ENCODE assay signal across 14 cellular contexts in the genomic region with DNA sequence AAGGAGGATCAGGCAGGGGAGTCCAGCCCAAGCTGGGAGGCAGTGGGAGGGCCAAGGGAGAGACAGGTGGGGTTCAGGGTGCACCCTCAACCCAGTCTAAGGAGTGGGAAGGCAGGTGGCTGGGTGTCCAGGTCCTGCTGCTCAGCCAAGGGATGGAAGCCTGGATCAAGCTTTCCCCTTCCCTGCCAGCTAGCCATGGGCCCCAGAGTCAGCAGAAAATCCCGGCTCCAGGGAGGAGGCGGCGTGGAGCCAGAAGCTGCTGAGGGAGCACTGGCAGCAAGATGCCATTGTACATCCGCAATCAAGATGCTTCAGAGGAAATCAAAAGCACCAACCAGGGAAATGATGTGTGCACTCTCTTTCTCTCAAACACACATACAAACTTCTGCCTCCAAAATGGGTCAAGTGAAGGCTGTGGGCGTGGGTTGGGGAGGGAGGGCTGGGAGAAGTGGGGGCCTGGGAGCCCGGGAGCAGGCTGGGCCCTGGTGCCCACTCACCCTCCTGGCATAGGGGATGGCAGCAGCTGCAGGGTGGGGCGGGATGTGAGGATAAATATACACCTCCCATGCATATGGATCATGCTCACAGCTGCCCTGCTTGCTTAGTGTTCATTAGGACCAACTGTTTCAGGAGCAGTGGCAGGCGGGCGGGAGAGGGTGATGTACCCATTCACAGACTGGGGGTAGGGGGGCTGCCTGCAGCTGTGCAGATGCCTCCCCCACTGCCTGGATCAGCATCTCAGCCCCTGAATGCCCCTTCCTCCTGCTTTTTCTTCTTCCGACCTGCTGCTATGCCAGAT. TPM values are rescaled to one million over a fixed set of nuclear protein-coding genes. Genes with fewer than 3 reads are reported as not detected.
A peak's percentile ranks its signal among the peaks of the same experiment; 100 is the strongest.
DNase-seq lines count a peak whose midpoint lies in the region; ATAC-seq and TF ChIP-seq lines count a peak whose summit lies in the region.
"Had no signal": no experiment of that assay in that cellular context is flagged by ENCODE, and none has a peak within 500 bp of the region (broad histone marks: within the 10 kb centered on the region; RNA-seq: fewer than 3 reads in every experiment).

No MANE protein-coding gene starts in this region.

- peaks cover 27% of the 10 kb centered on the region for H3F3A ChIP-seq in neural progenitor cell (ENCODE audit: low read depth)

- H3K36me3 Mint-ChIP-seq in neural progenitor cell (no peaks in the 10 kb centered on the region), type B pancreatic cell (no peaks in the 10 kb centered on the region)

- H3K4me3 ChIP-seq in left ventricle myocardium inferior = no peak overlapping the region
- H3K4me3 ChIP-seq in neural progenitor cell = no peak overlapping the region
- no peak overlapping the region for H3K4me3 ChIP-seq in uterus
- no peak overlapping the region for H3K4me3 ChIP-seq in MG63

- H3K4me1 Mint-ChIP-seq in neural progenitor cell (peaks cover 53% of the 10 kb centered on the region), type B pancreatic cell (ENCODE audit: unreplicated experiment) (peaks cover 22% of the 10 kb centered on the region)

- H3K9me3 Mint-ChIP-seq in neural progenitor cell (no peaks in the 10 kb centered on the region), type B pancreatic cell (no peaks in the 10 kb centered on the region)

- peaks cover 12% of the 10 kb centered on the region for H4K20me1 ChIP-seq in neural progenitor cell (ENCODE audit: low read depth)

- H3K79me2 ChIP-seq in neural progenitor cell (ENCODE audit: low read depth) = no peaks in the 10 kb centered on the region

- no peak for DNase-seq in left ventricle myocardium inferior
- DNase-seq in left ventricle myocardium superior = no peak
- no peak for DNase-seq in neural progenitor cell (ENCODE audit: low spot score)
- DNase-seq in type B pancreatic cell (ENCODE audit: extremely low spot score, unreplicated experiment) = no peak
- DNase-seq in uterus = no peak
- DNase-seq in MG63 = no peak
- DNase-seq in RKO (ENCODE audit: low spot score) = no peak
- DNase-seq: activated CD4-positive, alpha-beta T cell treated with anti-CD3 and anti-CD28 coated beads, Interleukin-2, amount 50 U/mL, for 1 hour; AML-193; effector CD8-positive, alpha-beta T cell; KG1; NCI-H2081 treated with DMSO at 0.1 percent for 48 hours; T-helper 1 cell had no signal

- H3K36me3 ChIP-seq in left ventricle myocardium inferior (no peaks in the 10 kb centered on the region), neural progenitor cell (no peaks in the 10 kb centered on the region), uterus (no peaks in the 10 kb centered on the region), MG63 (no peaks in the 10 kb centered on the region)

- H3K27ac ChIP-seq in left ventricle myocardium inferior (replicated peaks) (peak overlapping the region; percentile 89), cingulate gyrus (ENCODE audit: low read depth, low read length) (peak overlapping the region; percentile 87), neural progenitor cell (no peak overlapping the region), uterus (no peak overlapping the region)

- TF ChIP-seq CTCF in left ventricle myocardium inferior (IDR thresholded peaks at IDR 0.05; ENCODE audit: borderline replicate concordance) = no peak
- TF ChIP-seq CTCF in neural progenitor cell (IDR thresholded peaks at IDR 0.05) = no peak
- TF ChIP-seq CTCF in type B pancreatic cell (conservative IDR thresholded peaks at IDR 0.05) = no peak
- no peak for TF ChIP-seq CTCF in uterus (IDR thresholded peaks at IDR 0.05)

- peak overlapping the region; percentile 27 for H3K4me2 ChIP-seq in neural progenitor cell

- ATAC-seq in left ventricle myocardium superior = no peak

- H3K4me3 Mint-ChIP-seq in neural progenitor cell (peak overlapping the region; percentile 27), type B pancreatic cell (no peak overlapping the region)

- H3K27me3 ChIP-seq in left ventricle myocardium inferior (ENCODE audit: low read depth) = no peaks in the 10 kb centered on the region
- no peaks in the 10 kb centered on the region for H3K27me3 ChIP-seq in neural progenitor cell
- H3K27me3 ChIP-seq in uterus = no peaks in the 10 kb centered on the region
- H3K27me3 ChIP-seq in MG63 = no peaks in the 10 kb centered on the region

- H3K27me3 Mint-ChIP-seq in neural progenitor cell (ENCODE audit: insufficient read depth, low read depth) (peaks cover 7% of the 10 kb centered on the region), type B pancreatic cell (no peaks in the 10 kb centered on the region)

- intact Hi-C loops in left ventricle myocardium inferior (cut with micrococcal nuclease) (no loop called here), left ventricle myocardium superior (cut with micrococcal nuclease) (no loop called here), uterus (cut with DNase I; ENCODE audit: low total_unique reads) (no loop called here)

- no peak overlapping the region for H2AFZ ChIP-seq in neural progenitor cell (replicated peaks)

- no peak for TF ChIP-seq POLR2A in uterus (IDR thresholded peaks at IDR 0.05)

- H3K9me3 ChIP-seq in left ventricle myocardium inferior (replicated peaks) (no peaks in the 10 kb centered on the region), neural progenitor cell (ENCODE audit: low read depth) (no peaks in the 10 kb centered on the region), uterus (no peaks in the 10 kb centered on the region), MG63 (no peaks in the 10 kb centered on the region)

- H3K4me1 ChIP-seq in left ventricle myocardium inferior = peaks cover 54% of the 10 kb centered on the region
- peaks cover 21% of the 10 kb centered on the region for H3K4me1 ChIP-seq in neural progenitor cell
- no peaks in the 10 kb centered on the region for H3K4me1 ChIP-seq in uterus

- H3K9ac ChIP-seq in neural progenitor cell = no peak overlapping the region

- peak overlapping the region; percentile 87 for H3K27ac Mint-ChIP-seq in neural progenitor cell
- H3K27ac Mint-ChIP-seq in type B pancreatic cell = peak overlapping the region; percentile 16

RNA-seq across cellular contexts. Expression of a gene that starts 24.2 kb away (rescaled TPM):
- 95.1 TPM for total RNA-seq in left ventricle myocardium inferior
- 117 TPM for total RNA-seq in left ventricle myocardium superior
- 31.4 and 33.8 TPM in 2 replicates for total RNA-seq in neural progenitor cell (ENCODE audit: low replicate concordance)
- 81.6 and 124 TPM in 2 replicates for total RNA-seq in type B pancreatic cell (ENCODE audit: low replicate concordance)
- 100 to 1,000 TPM in 2 of 4 donors, 10 to 100 TPM in 2; 71.2 to 119 (median 102) TPM for total RNA-seq in uterus
- total RNA-seq in MG63 (2014; rRNA removed; shearing (Covaris generic); ENCODE audit: low replicate concordance) = 27.8 and 40.9 TPM in 2 replicates

RNA-seq across cellular contexts. Expression of a gene that starts 45.7 kb away (rescaled TPM):
- 13.4 TPM for total RNA-seq in left ventricle myocardium inferior
- 13.6 TPM for total RNA-seq in left ventricle myocardium superior
- 20.8 and 29.7 TPM in 2 replicates for total RNA-seq in neural progenitor cell (ENCODE audit: low replicate concordance)
- total RNA-seq in type B pancreatic cell (ENCODE audit: low replicate concordance) = 12.2 and 15.8 TPM in 2 replicates
- 10 to 100 TPM in 3 of 4 donors, 1 to 10 TPM in 1; 7.1 to 19.9 (median 11.0) TPM for total RNA-seq in uterus
- 2.3 and 6.6 TPM in 2 replicates for total RNA-seq in MG63 (2014; rRNA removed; shearing (Covaris generic); ENCODE audit: low replicate concordance)

RNA-seq across cellular contexts. Expression of a gene that starts 45.9 kb away (rescaled TPM):
- total RNA-seq in left ventricle myocardium inferior = 1.6 TPM
- total RNA-seq in left ventricle myocardium superior = 1.5 TPM
- total RNA-seq in neural progenitor cell (ENCODE audit: low replicate concordance) = 6.4 and 15.5 TPM in 2 replicates
- total RNA-seq in type B pancreatic cell (ENCODE audit: low replicate concordance) = 27.8 and 35.8 TPM in 2 replicates
- 10 to 100 TPM in 2 of 4 donors, 1 to 10 TPM in 2; 1.2 to 16.9 (median 8.5) TPM for total RNA-seq in uterus
- total RNA-seq in MG63 (2014; rRNA removed; shearing (Covaris generic); ENCODE audit: low replicate concordance) = 0.96 and 6.7 TPM in 2 replicates

Comparison
In these comparisons a context has a peak if more than half of its experiments do, and no peak if none do; other contexts are left out.
1. H3K27ac ChIP-seq: peak in left ventricle myocardium inferior (single experiment) and cingulate gyrus (single experiment); none in neural progenitor cell (single experiment) and uterus (0 of 2).